In genomic region chr5:112923148-112923917, GRCh38 we compare ENCODE assay signal across 8 cellular contexts. TPM values are rescaled to one million over a fixed set of nuclear protein-coding genes. Genes with fewer than 3 reads are reported as not detected.
DNase-seq lines count a peak whose midpoint lies in the region; ATAC-seq, FAIRE-seq and TF ChIP-seq lines count a peak whose summit lies in the region.

No MANE protein-coding gene starts in this region.

- TF ChIP-seq CTCF in MM.1S (IDR thresholded peaks at IDR 0.05; ENCODE audit: low read length) (no peak), astrocyte (IDR thresholded peaks at IDR 0.05; ENCODE audit: insufficient read depth, low read depth, low read length) (no peak), sigmoid colon (IDR thresholded peaks at IDR 0.05) (no peak), thyroid gland (IDR thresholded peaks at IDR 0.05) (no peak)

- H3K9me3 Mint-ChIP-seq in astrocyte (ENCODE audit: unreplicated experiment) = no peaks in the 10 kb centered on the region

- ATAC-seq in GM18505 (IDR thresholded peaks at IDR 0.05; ENCODE audit: unreplicated experiment) = peak; percentile 41
- peak; percentile 47 for ATAC-seq in GM21737 (IDR thresholded peaks at IDR 0.05; ENCODE audit: unreplicated experiment)

- no peak for TF ChIP-seq POLR2A in GM18505 (IDR thresholded peaks at IDR 0.05; ENCODE audit: borderline replicate concordance, extremely low read depth, insufficient read depth, insufficient read length)
- TF ChIP-seq POLR2A in sigmoid colon (IDR thresholded peaks at IDR 0.05) = no peak
- no peak for TF ChIP-seq POLR2A in thyroid gland (IDR thresholded peaks at IDR 0.05)

- peaks cover under 1% of the 10 kb centered on the region for H3K36me3 Mint-ChIP-seq in astrocyte (ENCODE audit: low read depth, unreplicated experiment)

- H4K20me1 ChIP-seq in MM.1S (ENCODE audit: insufficient read depth, low read length) = no peaks in the 10 kb centered on the region
- H4K20me1 ChIP-seq in astrocyte (ENCODE audit: insufficient read depth, low read length) = peaks cover 17% of the 10 kb centered on the region

- H3K4me1 ChIP-seq in MM.1S (ENCODE audit: low read length) (peaks cover 46% of the 10 kb centered on the region), astrocyte (ENCODE audit: insufficient read depth, low read length) (peaks cover 12% of the 10 kb centered on the region), sigmoid colon (peaks cover 0 to 36% (median 32%) of the 10 kb centered on the region in 4 donors), thyroid gland (peaks cover 26 to 29% of the 10 kb centered on the region in 2 donors)

- peak overlapping the region; percentile 82 for H3K4me3 Mint-ChIP-seq in astrocyte (ENCODE audit: unreplicated experiment)

- no peaks in the 10 kb centered on the region for H3K27me3 Mint-ChIP-seq in astrocyte (ENCODE audit: low read depth, unreplicated experiment)

- H3K4me3 ChIP-seq in MM.1S (ENCODE audit: low read length) = peak overlapping the region; percentile 58
- no peak overlapping the region for H3K4me3 ChIP-seq in astrocyte (ENCODE audit: insufficient read depth, low read depth, low read length)
- no peak overlapping the region for H3K4me3 ChIP-seq in sigmoid colon
- no peak overlapping the region for H3K4me3 ChIP-seq in thyroid gland (replicated peaks in 1 of 3)

- H3K36me3 ChIP-seq in MM.1S (replicated peaks; ENCODE audit: insufficient read depth, low read length) (0 out of 2 replicates have a peak, but pooled peaks cover 3% of the 10 kb centered on the region), astrocyte (ENCODE audit: insufficient read depth, low read length) (peaks cover 5% of the 10 kb centered on the region), sigmoid colon (peaks cover 0 to 15% (median 0%) of the 10 kb centered on the region in 4 donors), thyroid gland (no peaks in the 10 kb centered on the region)

- peaks cover 54% of the 10 kb centered on the region for H3K79me2 ChIP-seq in MM.1S (ENCODE audit: low read length)
- peaks cover 34% of the 10 kb centered on the region for H3K79me2 ChIP-seq in astrocyte (ENCODE audit: insufficient read depth, low read length)

- peak overlapping the region; percentile 82 for H2AFZ ChIP-seq in MM.1S (ENCODE audit: low read length)
- no peak overlapping the region for H2AFZ ChIP-seq in astrocyte (ENCODE audit: low read depth, low read length)

- no peak for TF ChIP-seq EP300 in sigmoid colon (IDR thresholded peaks at IDR 0.05)

- H3K4me2 ChIP-seq in MM.1S (ENCODE audit: low read depth, low read length) (peak overlapping the region; percentile 99), astrocyte (ENCODE audit: low read length) (no peak overlapping the region)

- H3K9me2 ChIP-seq in MM.1S (replicated peaks; ENCODE audit: insufficient read depth, low read length) = no peaks in the 10 kb centered on the region

- FAIRE-seq in astrocyte (lab: Jason Lieb, UNC) = no peak

- H3K9ac ChIP-seq in MM.1S (ENCODE audit: low read length) = peak overlapping the region; percentile 38; the same call in 1 of the 2 replicates
- H3K9ac ChIP-seq in astrocyte (ENCODE audit: low read length) = no peak overlapping the region

- H3K4me1 Mint-ChIP-seq in astrocyte (ENCODE audit: low read depth, unreplicated experiment) = peaks cover 10% of the 10 kb centered on the region

- peak overlapping the region; percentile 79 for H3K27ac ChIP-seq in MM.1S (ENCODE audit: low read length)
- H3K27ac ChIP-seq in astrocyte (ENCODE audit: low read depth, low read length) = no peak overlapping the region
- H3K27ac ChIP-seq in sigmoid colon = peak overlapping the region in 3 of 4 donors; percentile 93 to 99 (median 94)
- no peak overlapping the region for H3K27ac ChIP-seq in thyroid gland

- no peak overlapping the region for H3K27ac Mint-ChIP-seq in astrocyte (ENCODE audit: unreplicated experiment)

- intact Hi-C loops in sigmoid colon (cut with DNase I) = loop anchor here (5.0 kb wide), 1 partner anchor 371 kb away; no protein-coding TSS in a partner anchor
- intact Hi-C loops in thyroid gland (cut with DNase I) = loop anchor here (5.0 to 10.0 kb wide), 2 partner anchors 66 to 369 kb away; no protein-coding TSS in a partner anchor

- H3K9me3 ChIP-seq in MM.1S (replicated peaks; ENCODE audit: insufficient read depth, low read length) (no peaks in the 10 kb centered on the region), astrocyte (ENCODE audit: insufficient read depth, low read depth, low read length) (no peaks in the 10 kb centered on the region), sigmoid colon (no peaks in the 10 kb centered on the region), thyroid gland (no peaks in the 10 kb centered on the region)

- 33 to 38% methylated on average over 6 of the region's 6 CpGs for WGBS in sigmoid colon, 2 donors
- 65 to 67% methylated on average over 6 of the region's 6 CpGs for WGBS in thyroid gland, 2 donors

- no peaks in the 10 kb centered on the region for H3K27me3 ChIP-seq in MM.1S (replicated peaks; ENCODE audit: insufficient read depth, low read length)
- no peaks in the 10 kb centered on the region for H3K27me3 ChIP-seq in astrocyte (ENCODE audit: insufficient read depth, low read length)
- H3K27me3 ChIP-seq in sigmoid colon = no peaks in the 10 kb centered on the region
- no peaks in the 10 kb centered on the region for H3K27me3 ChIP-seq in thyroid gland

- DNase-seq in MM.1S (peak; percentile 73), astrocyte (ENCODE audit: low read depth) (no peak), sigmoid colon (no peak), thyroid gland (no peak), HuH-7.5 (ENCODE audit: low spot score) (no peak), NCI-H2171 treated with DMSO at 0.1 percent for 48 hours (lab: John Stamatoyannopoulos, UW) (no peak)

- H3F3A ChIP-seq in MM.1S (ENCODE audit: insufficient read depth, low read length) = peaks cover 22% of the 10 kb centered on the region

RNA-seq across cellular contexts. Expression of gene REEP5, which starts 1.3 kb away (rescaled TPM):
- total RNA-seq in astrocyte = 120 and 132 TPM in 2 replicates
- total RNA-seq in sigmoid colon = 10 to 100 TPM; 67.6 to 86.0 (median 71.8) TPM
- polyA plus RNA-seq in sigmoid colon = 10 to 100 TPM; 17.4 to 44.1 (median 19.0) TPM
- total RNA-seq in thyroid gland = 100 to 1,000 TPM; 169 to 300 (median 231) TPM

RNA-seq across cellular contexts. Expression of gene DCP2, which starts 53.3 kb away (rescaled TPM):
- total RNA-seq in astrocyte (39.8 and 48.9 TPM in 2 replicates), sigmoid colon (10 to 100 TPM; 18.1 to 26.8 (median 20.8) TPM), thyroid gland (10 to 100 TPM; 26.2 to 34.5 (median 27.5) TPM)
- 10 to 100 TPM in 1 of 3 donors, 1 to 10 TPM in 2; 5.5 to 12.4 (median 9.6) TPM for polyA plus RNA-seq in sigmoid colon

Comparison
In these comparisons a context has a peak if more than half of its experiments do, and no peak if none do; other contexts are left out.
1. H3K27ac ChIP-seq: peak in MM.1S (single experiment) and sigmoid colon (3 of 4); none in astrocyte (single experiment) and thyroid gland (0 of 3).